16 cellular contexts compared by ENCODE assay signal in the genomic region with DNA sequence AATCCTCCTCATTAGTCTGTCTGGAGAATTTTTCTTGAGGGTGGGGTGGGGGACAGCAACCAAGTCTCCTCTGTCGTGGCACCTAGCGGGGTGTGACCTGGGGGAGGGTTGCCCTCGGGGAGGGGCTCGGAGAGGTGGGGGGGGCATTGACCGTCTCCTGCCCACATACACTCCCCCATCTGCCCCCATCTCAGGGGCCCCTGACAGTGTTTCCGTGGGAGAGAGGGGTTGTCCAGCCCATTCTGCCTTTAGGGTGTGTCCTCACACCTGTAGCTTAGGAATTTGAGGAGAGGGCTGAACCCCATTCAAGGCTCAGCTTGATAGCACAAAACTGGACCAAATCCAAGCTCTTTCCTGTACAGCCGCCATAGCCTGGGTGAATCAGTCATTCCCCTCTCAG. TPM values are rescaled to one million over a fixed set of nuclear protein-coding genes. Genes with fewer than 3 reads are reported as not detected.
DNase-seq lines count a peak whose midpoint lies in the region; ATAC-seq and TF ChIP-seq lines count a peak whose summit lies in the region.
"Had no signal": no experiment of that assay in that cellular context is flagged by ENCODE, and none has a peak within 500 bp of the region (broad histone marks: within the 10 kb centered on the region; RNA-seq: fewer than 3 reads in every experiment).

No MANE protein-coding gene starts in this region.

- no peaks in the 10 kb centered on the region for H3K79me2 ChIP-seq in OCI-LY3 (ENCODE audit: low read length)

- peaks cover 6% of the 10 kb centered on the region for H3K4me1 Mint-ChIP-seq in T-helper 2 cell treated with Interferon-gamma antibody and Interleukin-4, amounts not matched to agents 5 μg/mL and 100 μg/mL, for 36 hours (ENCODE audit: low read depth)
- H3K4me1 Mint-ChIP-seq in endodermal cell = peaks cover 49% of the 10 kb centered on the region

- no peak overlapping the region for H3K4me3 Mint-ChIP-seq in T-helper 2 cell treated with Interferon-gamma antibody and Interleukin-4, amounts not matched to agents 5 μg/mL and 100 μg/mL, for 36 hours
- no peak overlapping the region for H3K4me3 Mint-ChIP-seq in endodermal cell

- H2AFZ ChIP-seq in OCI-LY3 (ENCODE audit: low read depth, low read length) = no peak overlapping the region
- H2AFZ ChIP-seq: neural progenitor cell had no signal

- TF ChIP-seq CTCF in C4-2B (conservative IDR thresholded peaks at IDR 0.05) = no peak
- no peak for TF ChIP-seq CTCF in OCI-LY3 (IDR thresholded peaks at IDR 0.05; ENCODE audit: low read depth, low read length)
- no peak for TF ChIP-seq CTCF in gastrocnemius medialis (IDR thresholded peaks at IDR 0.05 in 4 of 5, conservative IDR thresholded peaks at IDR 0.05 in 1 of 5)
- TF ChIP-seq CTCF in endodermal cell (conservative IDR thresholded peaks at IDR 0.05) = no peak

- WGBS in endodermal cell (ENCODE audit: insufficient coverage in 1 of 2, insufficient read length in 1 of 2), 2 experiments = 83% methylated on average over 1 to 7 of the region's 7 CpGs

- H3K36me3 ChIP-seq in OCI-LY3 (replicated peaks; ENCODE audit: low read depth, low read length) (no peaks in the 10 kb centered on the region), gastrocnemius medialis (no peaks in the 10 kb centered on the region), endodermal cell (ENCODE audit: control insufficient read depth, insufficient read depth, low read length) (no peaks in the 10 kb centered on the region)
- H3K36me3 ChIP-seq: esophagus squamous epithelium, neural progenitor cell had no signal

- H3K9me3 Mint-ChIP-seq in T-helper 2 cell treated with Interferon-gamma antibody and Interleukin-4, amounts not matched to agents 5 μg/mL and 100 μg/mL, for 36 hours = no peaks in the 10 kb centered on the region
- H3K9me3 Mint-ChIP-seq in endodermal cell = no peaks in the 10 kb centered on the region
- H3K9me3 Mint-ChIP-seq: neural progenitor cell had no signal

- no peak for TF ChIP-seq POLR2A in gastrocnemius medialis (IDR thresholded peaks at IDR 0.05)

- peaks cover 22% of the 10 kb centered on the region for H3K27me3 Mint-ChIP-seq in T-helper 2 cell treated with Interferon-gamma antibody and Interleukin-4, amounts not matched to agents 5 μg/mL and 100 μg/mL, for 36 hours (ENCODE audit: low read depth)
- H3K27me3 Mint-ChIP-seq in endodermal cell (ENCODE audit: insufficient read depth) = peaks cover 28% of the 10 kb centered on the region

- H3K27me3 ChIP-seq in OCI-LY3 (ENCODE audit: low read depth, low read length) = peaks cover 5% of the 10 kb centered on the region; the same call in 1 of the 2 replicates
- H3K27me3 ChIP-seq in gastrocnemius medialis = no peaks in the 10 kb centered on the region
- H3K27me3 ChIP-seq in endodermal cell (ENCODE audit: control insufficient read depth, insufficient read depth, low read length, poor library complexity, severe bottlenecking) = peaks cover 10% of the 10 kb centered on the region
- H3K27me3 ChIP-seq: dorsolateral prefrontal cortex, esophagus squamous epithelium had no signal

- H3K27ac Mint-ChIP-seq in T-helper 2 cell treated with Interferon-gamma antibody and Interleukin-4, amounts not matched to agents 5 μg/mL and 100 μg/mL, for 36 hours = no peak overlapping the region
- no peak overlapping the region for H3K27ac Mint-ChIP-seq in endodermal cell

- no peaks in the 10 kb centered on the region for H4K20me1 ChIP-seq in OCI-LY3 (ENCODE audit: insufficient read depth, low read length)

- in situ Hi-C loops in gastrocnemius medialis (cut with MboI; ENCODE audit: low sequenced_read_pairs in 4 of 4) = no loop called here

- H3K9ac ChIP-seq in OCI-LY3 (ENCODE audit: low read length) = no peak overlapping the region
- no peak overlapping the region for H3K9ac ChIP-seq in endodermal cell (ENCODE audit: extremely low read depth, low read length, poor library complexity, severe bottlenecking)
- H3K9ac ChIP-seq: neural progenitor cell had no signal

- H3K9me3 ChIP-seq in OCI-LY3 (ENCODE audit: insufficient read depth, low read length) (no peaks in the 10 kb centered on the region), gastrocnemius medialis (no peaks in the 10 kb centered on the region), endodermal cell (ENCODE audit: control insufficient read depth, low read length) (no peaks in the 10 kb centered on the region)
- H3K9me3 ChIP-seq: esophagus squamous epithelium had no signal

- H3K4me3 ChIP-seq in OCI-LY3 (ENCODE audit: low read length) = no peak overlapping the region
- no peak overlapping the region for H3K4me3 ChIP-seq in gastrocnemius medialis
- no peak overlapping the region for H3K4me3 ChIP-seq in endodermal cell (ENCODE audit: low read length)
- H3K4me3 ChIP-seq: dorsolateral prefrontal cortex, esophagus squamous epithelium, neural progenitor cell had no signal

- H3K27ac ChIP-seq in C4-2B (peak overlapping the region; percentile 60; the same call in 1 of the 2 replicates), OCI-LY3 (ENCODE audit: low read length) (no peak overlapping the region), gastrocnemius medialis (peak overlapping the region; percentile 96 to 99 (median 98)), endodermal cell (ENCODE audit: low read depth, low read length) (no peak overlapping the region)
- H3K27ac ChIP-seq: neural progenitor cell had no signal

- peak overlapping the region; percentile 56 for H3K4me2 ChIP-seq in OCI-LY3 (ENCODE audit: low read length)
- H3K4me2 ChIP-seq: neural progenitor cell had no signal

- DNase-seq in left kidney (ENCODE audit: low read depth, low spot score) = peak; percentile 38
- DNase-seq in gastrocnemius medialis = no peak
- DNase-seq in T-helper 2 cell treated with Interferon-gamma antibody and Interleukin-4, amounts not matched to agents 5 μg/mL and 100 μg/mL, for 36 hours (ENCODE audit: low spot score) = no peak
- DNase-seq in endodermal cell = no peak
- DNase-seq in stimulated activated naive CD4-positive, alpha-beta T cell treated with Interleukin-2 at 50 U/mL for 16 hours (lab: John Stamatoyannopoulos, UW) = no peak
- DNase-seq in hypothalamus (lab: John Stamatoyannopoulos, UW) = no peak
- DNase-seq: activated CD4-positive, alpha-beta T cell treated with anti-CD3 and anti-CD28 coated beads for 1 hour; esophagus squamous epithelium; mesendoderm; NCI-H187; SHP77 treated with DMSO at 0.1 percent for 48 hours; stimulated activated CD4-positive, alpha-beta T cell treated with anti-CD3 and anti-CD28 coated beads, Interleukin-1b, Interleukin-23, amount 100 ng/mL, for 48 hours had no signal

- intact Hi-C loops in gastrocnemius medialis (cut with DNase I; ENCODE audit: low total_unique reads) = no loop called here

- ATAC-seq in gastrocnemius medialis = no peak

- H3K4me1 ChIP-seq in OCI-LY3 (ENCODE audit: low read length) = peaks cover 56% of the 10 kb centered on the region
- peaks cover 62 to 69% of the 10 kb centered on the region in 2 donors for H3K4me1 ChIP-seq in gastrocnemius medialis
- H3K4me1 ChIP-seq in endodermal cell (ENCODE audit: control insufficient read depth, insufficient read depth, low read length) = peaks cover 19% of the 10 kb centered on the region

- H3K36me3 Mint-ChIP-seq in T-helper 2 cell treated with Interferon-gamma antibody and Interleukin-4, amounts not matched to agents 5 μg/mL and 100 μg/mL, for 36 hours (ENCODE audit: low read depth) = no peaks in the 10 kb centered on the region
- no peaks in the 10 kb centered on the region for H3K36me3 Mint-ChIP-seq in endodermal cell (ENCODE audit: low read depth)

RNA-seq across cellular contexts. Expression of a gene that starts 5.9 kb away (rescaled TPM):
- total RNA-seq in gastrocnemius medialis = 10 to 100 TPM; 38.5 to 83.8 (median 60.9) TPM
- 10 to 100 TPM; 50.5 to 67.9 TPM for total RNA-seq in endodermal cell
- 107 TPM for polyA plus RNA-seq in endodermal cell (2013, experiment 1 of 2)
- 113 TPM for polyA plus RNA-seq in endodermal cell (2013, experiment 2 of 2)

Comparison
In these comparisons a context has a peak if more than half of its experiments do, and no peak if none do; other contexts are left out.
1. H3K27ac ChIP-seq: peak in C4-2B (single experiment) and gastrocnemius medialis (4 of 4); none in OCI-LY3 (single experiment) and endodermal cell (single experiment).